Comparison of ENCODE assay signal across 25 cellular contexts in the genomic region with DNA sequence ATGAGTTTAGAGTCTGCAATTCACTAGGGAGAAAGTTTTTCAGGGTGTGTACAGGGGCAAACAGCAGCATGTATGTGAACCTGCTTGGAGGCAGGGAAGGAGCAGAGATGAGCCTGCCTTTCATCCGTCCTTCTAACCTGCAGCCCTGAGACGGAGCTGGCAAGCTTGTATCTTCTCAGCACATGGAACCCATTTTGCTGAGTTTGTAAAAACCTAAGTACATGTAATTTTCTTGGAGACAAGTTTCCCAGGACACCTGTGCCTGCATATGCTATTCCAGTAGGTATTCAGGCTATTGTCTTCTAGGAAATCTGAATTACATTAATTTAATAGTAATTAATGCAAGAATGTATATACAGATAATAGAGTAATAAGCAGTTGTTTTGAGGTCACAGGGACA.
"Had no signal": no experiment of that assay in that cellular context is flagged by ENCODE, and none has a peak within 500 bp of the region (broad histone marks: within the 10 kb centered on the region; RNA-seq: fewer than 3 reads in every experiment).

No MANE protein-coding gene starts in this region.

- H3K27me3 ChIP-seq: colonic mucosa, esophagus squamous epithelium, gastrocnemius medialis, heart right ventricle had no signal

- H3K4me1 ChIP-seq: colonic mucosa, esophagus squamous epithelium, gastrocnemius medialis, heart right ventricle, left lung, lower lobe of right lung had no signal

- H3K9me3 ChIP-seq: colonic mucosa, esophagus squamous epithelium, gastrocnemius medialis, heart right ventricle, left lung, lower lobe of right lung, mucosa of descending colon had no signal

- DNase-seq: colonic mucosa; cortex of kidney; effector CD8-positive, alpha-beta T cell; effector memory CD8-positive, alpha-beta T cell; endodermal cell; erythroblast; esophagus squamous epithelium; foreskin fibroblast; foreskin melanocyte; gastrocnemius medialis; glutamatergic neuron; head of caudate nucleus; heart right ventricle; hippocampal formation; left cardiac atrium; left lung; left ventricle myocardium superior; lower lobe of right lung; mesenchymal stem cell; mucosa of descending colon had no signal

- H3K4me3 ChIP-seq: colonic mucosa, esophagus squamous epithelium, gastrocnemius medialis, heart right ventricle, left lung, lower lobe of right lung, mucosa of descending colon had no signal

- ATAC-seq: effector memory CD8-positive, alpha-beta T cell; esophagus mucosa; gastrocnemius medialis; heart right ventricle; left cardiac atrium; left lung; left ventricle myocardium superior; lower lobe of right lung; mucosa of descending colon had no signal

- H3K36me3 ChIP-seq: colonic mucosa, esophagus squamous epithelium, gastrocnemius medialis, heart right ventricle, left lung, lower lobe of right lung had no signal

- H3K27ac ChIP-seq: colonic mucosa, epithelial cell of prostate, esophagus squamous epithelium, gastrocnemius medialis, heart right ventricle, left lung, lower lobe of right lung had no signal

- FAIRE-seq: endometrium, islet of Langerhans, keratinocyte had no signal
